Comparison of ENCODE assay signal across 9 cellular contexts in the genomic region with DNA sequence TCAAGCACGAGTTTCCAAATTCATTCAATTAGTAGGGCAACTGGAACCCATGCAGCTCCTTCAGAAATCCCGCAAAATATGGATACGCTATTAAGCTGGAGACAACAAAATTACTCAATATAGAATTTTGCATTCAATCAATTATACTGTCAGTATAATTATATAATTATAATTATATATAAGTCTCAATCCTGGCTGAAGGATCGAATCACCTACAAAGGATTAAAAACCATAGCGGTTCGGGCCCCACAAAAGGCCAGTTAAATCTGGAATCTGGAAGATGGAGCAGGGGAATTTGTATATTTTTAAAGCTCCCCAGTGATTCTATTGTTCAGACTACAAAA.
"Had no signal": no experiment of that assay in that cellular context is flagged by ENCODE, and none has a peak within 500 bp of the region (broad histone marks: within the 10 kb centered on the region; RNA-seq: fewer than 3 reads in every experiment).

No MANE protein-coding gene starts in this region.

- H3K27me3 ChIP-seq: heart left ventricle, left lung, ovary had no signal

- H3K27ac Mint-ChIP-seq: activated naive CD8-positive, alpha-beta T cell treated with anti-CD3 and anti-CD28 coated beads for 36 hours; memory B cell; nephron progenitor cell; type B pancreatic cell had no signal

- H3K4me3 Mint-ChIP-seq: activated naive CD8-positive, alpha-beta T cell treated with anti-CD3 and anti-CD28 coated beads for 36 hours; memory B cell; nephron progenitor cell; type B pancreatic cell had no signal

- H3K4me3 ChIP-seq: esophagus muscularis mucosa, heart left ventricle, left lung, ovary had no signal

- H3K27ac ChIP-seq: esophagus muscularis mucosa, heart left ventricle, left lung, ovary had no signal

- H3K9me3 ChIP-seq: esophagus muscularis mucosa, heart left ventricle, left lung, ovary had no signal

- DNase-seq: activated gamma-delta T cell treated with Interleukin-2 at 50 U/mL for 16 hours had no signal

- H3K9me3 Mint-ChIP-seq: activated naive CD8-positive, alpha-beta T cell treated with anti-CD3 and anti-CD28 coated beads for 36 hours; memory B cell; nephron progenitor cell; type B pancreatic cell had no signal

- H3K36me3 ChIP-seq: esophagus muscularis mucosa, heart left ventricle, left lung, ovary had no signal
